ENCODE assay signal across 20 cellular contexts in the genomic region with DNA sequence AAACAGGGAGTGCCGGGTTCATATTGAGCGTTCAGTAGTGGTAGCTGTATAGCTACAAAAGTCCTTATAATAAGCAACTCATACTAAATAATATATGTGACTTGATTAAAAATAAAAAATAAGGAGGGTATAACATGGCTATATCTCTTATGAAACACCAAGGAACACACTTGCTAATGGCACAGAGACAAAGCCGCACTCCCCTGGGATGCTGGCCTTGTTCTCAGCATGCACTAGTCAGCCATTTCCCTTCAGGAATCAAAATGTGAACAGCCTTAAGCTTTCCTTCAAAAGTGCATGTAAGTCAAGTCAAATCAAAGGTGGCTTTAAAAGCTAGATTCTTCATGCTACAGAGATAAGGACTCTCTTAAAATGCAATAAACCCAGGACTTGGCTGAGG. TPM values are rescaled to one million over a fixed set of nuclear protein-coding genes. Genes with fewer than 3 reads are reported as not detected.
DNase-seq lines count a peak whose midpoint lies in the region; ATAC-seq and TF ChIP-seq lines count a peak whose summit lies in the region.
"Had no signal": no experiment of that assay in that cellular context is flagged by ENCODE, and none has a peak within 500 bp of the region (broad histone marks: within the 10 kb centered on the region; RNA-seq: fewer than 3 reads in every experiment).

No MANE protein-coding gene starts in this region.

- 92% methylated on average over 3 of the region's 3 CpGs for WGBS in esophagus muscularis mucosa
- 89 to 95% (median 92%) methylated on average over 3 of the region's 3 CpGs for WGBS in heart left ventricle, 4 donors
- 82% methylated on average over 3 of the region's 3 CpGs for WGBS in right cardiac atrium

- peaks cover 2% of the 10 kb centered on the region for H3K9me3 Mint-ChIP-seq in activated naive CD4-positive, alpha-beta T cell treated with anti-CD3 and anti-CD28 coated beads, Interleukin-2, amount 10 ng/mL, durations not matched to agents 7 days and 5 days

- TF ChIP-seq CTCF in esophagus muscularis mucosa (IDR thresholded peaks at IDR 0.05) (no peak), heart left ventricle (IDR thresholded peaks at IDR 0.05) (no peak)

- H3K27me3 Mint-ChIP-seq in activated naive CD4-positive, alpha-beta T cell treated with anti-CD3 and anti-CD28 coated beads, Interleukin-2, amount 10 ng/mL, durations not matched to agents 7 days and 5 days, result no peaks in the 10 kb centered on the region
- H3K27me3 Mint-ChIP-seq: CD4-positive, alpha-beta T cell; IgD-negative memory B cell had no signal

- peaks cover 0 to 14% (median 13%) of the 10 kb centered on the region in 4 donors for H3K9me3 ChIP-seq in esophagus muscularis mucosa
- peaks cover 0 to 24% (median 13%) of the 10 kb centered on the region in 12 donors for H3K9me3 ChIP-seq in heart left ventricle
- no peaks in the 10 kb centered on the region for H3K9me3 ChIP-seq in right cardiac atrium (ENCODE audit: control insufficient read depth, low read length)
- no peaks in the 10 kb centered on the region for H3K9me3 ChIP-seq in skeletal muscle tissue (ENCODE audit: control insufficient read depth in 3 of 3, low read length in 3 of 3)
- H3K9me3 ChIP-seq: SJCRH30 had no signal

- H3K4me3 ChIP-seq in esophagus muscularis mucosa (no peak overlapping the region), heart left ventricle (no peak overlapping the region), right cardiac atrium (ENCODE audit: low read length) (no peak overlapping the region), skeletal muscle tissue (ENCODE audit: low read length in 3 of 3) (no peak overlapping the region)
- H3K4me3 ChIP-seq: BLaER1, GM12878, SJCRH30 had no signal

- H3K36me3 ChIP-seq in esophagus muscularis mucosa (no peaks in the 10 kb centered on the region), heart left ventricle (no peaks in the 10 kb centered on the region), skeletal muscle tissue (ENCODE audit: control insufficient read depth in 3 of 3, insufficient read depth in 3 of 3, low read length in 3 of 3) (no peaks in the 10 kb centered on the region)
- H3K36me3 ChIP-seq: BLaER1, SJCRH30 had no signal

- intact Hi-C loops in esophagus muscularis mucosa (cut with DNase I) (no loop called here), heart left ventricle (cut with DNase I) (loop anchor here in 1 of 10 donors (10.0 kb wide), 2 partner anchors 115 to 305 kb away; a partner anchor contains a TSS), right cardiac atrium (cut with DNase I) (no loop called here)

- no peak overlapping the region for H3K4me3 Mint-ChIP-seq in activated naive CD4-positive, alpha-beta T cell treated with anti-CD3 and anti-CD28 coated beads, Interleukin-2, amount 10 ng/mL, durations not matched to agents 7 days and 5 days
- H3K4me3 Mint-ChIP-seq: CD4-positive, alpha-beta T cell; IgD-negative memory B cell had no signal

- H3K27me3 ChIP-seq in esophagus muscularis mucosa, result no peaks in the 10 kb centered on the region
- H3K27me3 ChIP-seq in heart left ventricle, result no peaks in the 10 kb centered on the region
- no peaks in the 10 kb centered on the region for H3K27me3 ChIP-seq in right cardiac atrium (ENCODE audit: control insufficient read depth, insufficient read depth)
- no peaks in the 10 kb centered on the region for H3K27me3 ChIP-seq in skeletal muscle tissue (ENCODE audit: control insufficient read depth in 3 of 3, insufficient read depth in 3 of 3, low read length in 3 of 3)
- H3K27me3 ChIP-seq: BLaER1, SJCRH30 had no signal

- H3K27ac Mint-ChIP-seq in activated naive CD4-positive, alpha-beta T cell treated with anti-CD3 and anti-CD28 coated beads, Interleukin-2, amount 10 ng/mL, durations not matched to agents 7 days and 5 days, result no peak overlapping the region
- H3K27ac Mint-ChIP-seq: CD4-positive, alpha-beta T cell; IgD-negative memory B cell had no signal

- H3K9ac ChIP-seq in skeletal muscle tissue (ENCODE audit: low read depth in 1 of 3, low read length in 3 of 3), result no peak overlapping the region
- H3K9ac ChIP-seq: BLaER1, KMS-11 had no signal

- ATAC-seq in heart left ventricle, result no peak
- peak; percentile 53 to 59 for ATAC-seq in right cardiac atrium
- ATAC-seq in HG03135 (IDR thresholded peaks at IDR 0.05; ENCODE audit: unreplicated experiment), result no peak
- ATAC-seq: GM12878 had no signal

- H3K27ac ChIP-seq in esophagus muscularis mucosa (replicated peaks in 1 of 4) (peak overlapping the region in 3 of 4 donors; percentile 0 to 48 (median 33)), heart left ventricle (peak overlapping the region; percentile 25 to 69 (median 43)), right cardiac atrium (ENCODE audit: low read length) (no peak overlapping the region), skeletal muscle tissue (ENCODE audit: low read depth, low read length) (peak overlapping the region; percentile 26)
- H3K27ac ChIP-seq: BLaER1, HL-60, KMS-11, SJCRH30 had no signal

- CTCF ChIA-PET in activated naive CD4-positive, alpha-beta T cell treated with anti-CD3 and anti-CD28 coated beads, Interleukin-2, amount 10 ng/mL, durations not matched to agents 7 days and 5 days (lab: Charles Lee), result no interaction called here

- no peaks in the 10 kb centered on the region for H3K4me1 Mint-ChIP-seq in activated naive CD4-positive, alpha-beta T cell treated with anti-CD3 and anti-CD28 coated beads, Interleukin-2, amount 10 ng/mL, durations not matched to agents 7 days and 5 days
- H3K4me1 Mint-ChIP-seq: IgD-negative memory B cell had no signal

- H3K4me1 ChIP-seq in esophagus muscularis mucosa, result peaks cover 0 to 6% (median 0%) of the 10 kb centered on the region in 4 donors
- peaks cover 0 to 32% (median 0%) of the 10 kb centered on the region in 12 donors for H3K4me1 ChIP-seq in heart left ventricle
- H3K4me1 ChIP-seq in right cardiac atrium (ENCODE audit: control insufficient read depth, insufficient read depth, low read length), result peaks cover 3% of the 10 kb centered on the region
- H3K4me1 ChIP-seq in skeletal muscle tissue (ENCODE audit: control insufficient read depth in 3 of 3, insufficient read depth in 3 of 3, low read length in 3 of 3), result no peaks in the 10 kb centered on the region
- H3K4me1 ChIP-seq: BLaER1, SJCRH30 had no signal

- TF ChIP-seq POLR2A in esophagus muscularis mucosa (IDR thresholded peaks at IDR 0.05; ENCODE audit: low read depth) (no peak), heart left ventricle (IDR thresholded peaks at IDR 0.05) (no peak)

- no peak for DNase-seq in esophagus muscularis mucosa (ENCODE audit: extremely low spot score)
- DNase-seq in heart left ventricle, result peak in 4 of 5 donors; percentile 21 to 68 (median 48)
- peak; percentile 62 to 87 (median 77) for DNase-seq in right cardiac atrium
- no peak for DNase-seq in T-helper 2 cell
- no peak for DNase-seq in activated naive CD4-positive, alpha-beta T cell treated with anti-CD3 and anti-CD28 coated beads, Interleukin-2, amount 10 ng/mL, durations not matched to agents 7 days and 5 days
- no peak for DNase-seq in activated CD4-positive, alpha-beta T cell treated with anti-CD3 and anti-CD28 coated beads for 4 hours
- DNase-seq: CD4-positive, alpha-beta T cell; HCEC 1CT; MM.1S; NCI-H2029; NCI-H524 treated with DMSO at 0.1 percent for 48 hours; NCI-H774; SJCRH30 had no signal

- no peaks in the 10 kb centered on the region for H3K36me3 Mint-ChIP-seq in activated naive CD4-positive, alpha-beta T cell treated with anti-CD3 and anti-CD28 coated beads, Interleukin-2, amount 10 ng/mL, durations not matched to agents 7 days and 5 days
- H3K36me3 Mint-ChIP-seq: IgD-negative memory B cell had no signal

- TF ChIP-seq EP300 in esophagus muscularis mucosa (IDR thresholded peaks at IDR 0.05), result no peak

RNA-seq across cellular contexts. Expression of a gene that starts 9.4 kb away (rescaled TPM):
- 1 to 10 TPM in 3 of 4 donors, under 1 TPM in 1; 0.83 to 4.3 (median 1.6) TPM for total RNA-seq in esophagus muscularis mucosa
- total RNA-seq in heart left ventricle, result 1 to 10 TPM in 4 of 9 donors, under 1 TPM in 5; 0.44 to 1.6 (median 0.89) TPM
- polyA plus RNA-seq in heart left ventricle, result under 1 TPM; 0.38 to 0.46 TPM
- total RNA-seq in right cardiac atrium, result 1 to 10 TPM; 1.6 to 3.4 (median 2.8) TPM
- polyA plus RNA-seq in right cardiac atrium, result 1.0 TPM
- total RNA-seq in skeletal muscle tissue, result 9.4 TPM
- total RNA-seq: CD4-positive, alpha-beta T cell; GM12878; SJCRH30 had no signal
- polyA plus RNA-seq: GM12878, IgD-negative memory B cell had no signal

Comparison
In these comparisons a context has a peak if more than half of its experiments do, and no peak if none do; other contexts are left out.
1. ATAC-seq: peak in right cardiac atrium (2 of 2); none in heart left ventricle (0 of 4) and HG03135 (single experiment).
2. DNase-seq: peak in heart left ventricle (4 of 5) and right cardiac atrium (3 of 3); none in esophagus muscularis mucosa (single experiment), T-helper 2 cell (0 of 5), activated naive CD4-positive, alpha-beta T cell treated with anti-CD3 and anti-CD28 coated beads, Interleukin-2, amount 10 ng/mL, durations not matched to agents 7 days and 5 days (single experiment) and activated CD4-positive, alpha-beta T cell treated with anti-CD3 and anti-CD28 coated beads for 4 hours (0 of 2).